Comparison of ENCODE assay signal across 8 cellular contexts in the genomic region with DNA sequence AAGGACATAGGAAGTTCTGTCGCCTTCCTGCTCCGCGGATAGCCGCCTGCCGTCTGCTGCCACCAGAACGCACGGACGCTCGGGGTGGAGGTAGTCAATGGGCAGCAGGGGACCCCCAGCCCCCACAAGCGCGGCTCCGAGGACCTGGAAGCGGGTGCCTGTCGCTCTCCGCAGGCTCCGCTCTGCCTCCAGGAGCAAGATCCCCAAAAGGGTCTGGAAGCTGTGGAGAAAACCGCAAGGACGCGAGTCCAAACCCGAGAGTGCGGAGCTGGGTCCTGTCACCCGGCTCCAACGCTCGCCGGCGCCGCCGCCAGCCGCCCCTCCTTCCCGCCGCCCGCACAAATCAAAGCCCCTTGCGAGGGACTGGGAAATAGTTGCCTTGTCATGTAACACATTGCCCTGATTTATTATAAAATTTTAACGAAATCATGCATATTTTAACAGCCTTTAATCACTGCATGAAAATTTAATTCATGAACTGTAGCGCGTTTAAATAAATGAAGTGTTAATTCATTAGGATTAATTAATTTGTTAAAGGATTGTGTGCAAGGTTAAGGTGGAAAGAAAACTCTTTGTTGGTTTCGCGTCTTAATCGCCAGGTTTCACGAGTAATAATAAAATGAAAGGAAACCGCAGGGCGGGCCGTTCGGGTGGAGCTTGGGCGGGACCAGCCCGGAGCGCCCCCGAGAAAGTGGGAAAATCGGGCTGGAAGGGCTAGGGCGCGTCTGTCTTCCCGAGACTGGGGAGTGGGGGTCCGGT. TPM values are rescaled to one million over a fixed set of nuclear protein-coding genes. Genes with fewer than 3 reads are reported as not detected.
DNase-seq lines count a peak whose midpoint lies in the region; ATAC-seq and TF ChIP-seq lines count a peak whose summit lies in the region.

No MANE protein-coding gene starts in this region.

- H3K4me3 Mint-ChIP-seq in natural killer cell: peak overlapping the region; percentile 87

- no peaks in the 10 kb centered on the region; the same call in 1 of the 2 replicates for H3K36me3 ChIP-seq in BE2C

- H3K27me3 ChIP-seq in BE2C: peaks cover 65% of the 10 kb centered on the region

- H3K4me1 ChIP-seq in BE2C: peaks cover 13% of the 10 kb centered on the region

- DNase-seq in BE2C (peak; percentile 24), LNCaP clone FGC (ENCODE audit: low read depth) (no peak), epithelial cell of proximal tubule (ENCODE audit: low read depth) (no peak), natural killer cell (no peak), Kasumi-1 (lab: John Stamatoyannopoulos, UW) (no peak), GDM1 (lab: John Stamatoyannopoulos, UW) (no peak), NCI-H2029 (lab: John Stamatoyannopoulos, UW) (no peak)

- peaks cover 34 to 39% of the 10 kb centered on the region in 2 donors for H3K4me1 Mint-ChIP-seq in natural killer cell

- TF ChIP-seq CTCF in BE2C (IDR thresholded peaks at IDR 0.05; ENCODE audit: low read depth, low read length): no peak
- no peak for TF ChIP-seq CTCF in LNCaP clone FGC (IDR thresholded peaks at IDR 0.05; ENCODE audit: control insufficient read depth, extremely low read depth, insufficient read depth)
- no peak for TF ChIP-seq CTCF in epithelial cell of proximal tubule (conservative IDR thresholded peaks at IDR 0.05; ENCODE audit: low read depth, low read length)
- no peak for TF ChIP-seq CTCF in natural killer cell (IDR thresholded peaks at IDR 0.05)

- no peaks in the 10 kb centered on the region for H3K36me3 Mint-ChIP-seq in natural killer cell

- H3K9me3 Mint-ChIP-seq in natural killer cell: no peaks in the 10 kb centered on the region

- intact Hi-C loops in natural killer cell (cut with micrococcal nuclease): no loop called here

- no peaks in the 10 kb centered on the region for H3K9me3 ChIP-seq in BE2C

- peaks cover 56 to 78% of the 10 kb centered on the region in 2 donors for H3K27me3 Mint-ChIP-seq in natural killer cell (ENCODE audit: low read depth in 2 of 2)

- H3K4me3 ChIP-seq in BE2C (ENCODE audit: low read depth, low read length) (peak overlapping the region; percentile 68), LNCaP clone FGC (ENCODE audit: low read depth, low read length) (peak overlapping the region; percentile 32), epithelial cell of proximal tubule (ENCODE audit: low read depth, low read length) (peak overlapping the region; percentile 45)

- ATAC-seq in natural killer cell: no peak
- ATAC-seq in GM18520 (IDR thresholded peaks at IDR 0.05; ENCODE audit: unreplicated experiment): no peak

- no peak overlapping the region for H3K27ac Mint-ChIP-seq in natural killer cell

RNA-seq across cellular contexts. Expression of a gene that starts 5.5 kb away (rescaled TPM):
- polyA plus RNA-seq in BE2C (2012; ENCODE audit: insufficient read depth, insufficient read length, low read depth): 0.19 TPM
- total RNA-seq in epithelial cell of proximal tubule: under 0.01 TPM in 1 of 2 replicates, not detected in the other
- total RNA-seq in natural killer cell: under 1 TPM in 1 of 3 donors, not detected in 2; 0.10 TPM

RNA-seq across cellular contexts. Expression of a gene that starts 50.1 kb away (rescaled TPM):
- 5.9 TPM for polyA plus RNA-seq in BE2C (2012; ENCODE audit: insufficient read depth, insufficient read length, low read depth)
- total RNA-seq in epithelial cell of proximal tubule: 14.1 and 15.3 TPM in 2 replicates
- total RNA-seq in natural killer cell: 1 to 10 TPM; 4.9 to 7.8 (median 5.1) TPM
